Comparison of ENCODE assay signal across 29 cellular contexts in genomic region chr11:12362857-12363256, GRCh38. TPM values are rescaled to one million over a fixed set of nuclear protein-coding genes. Genes with fewer than 3 reads are reported as not detected.
A peak's percentile ranks its signal among the peaks of the same experiment; 100 is the strongest.
DNase-seq lines count a peak whose midpoint lies in the region; ATAC-seq lines count a peak whose summit lies in the region.
"Had no signal": no experiment of that assay in that cellular context is flagged by ENCODE, and none has a peak within 500 bp of the region (broad histone marks: within the 10 kb centered on the region; RNA-seq: fewer than 3 reads in every experiment).

No MANE protein-coding gene starts in this region.

- no peak overlapping the region for H3K4me3 Mint-ChIP-seq in activated naive CD8-positive, alpha-beta T cell
- H3K4me3 Mint-ChIP-seq in activated naive CD8-positive, alpha-beta T cell treated with anti-CD3 and anti-CD28 coated beads for 36 hours, result no peak overlapping the region
- H3K4me3 Mint-ChIP-seq in central memory CD8-positive, alpha-beta T cell, result peak overlapping the region; percentile 15
- H3K4me3 Mint-ChIP-seq in immature natural killer cell, result peak overlapping the region in 1 of 5 donors; percentile 12
- H3K4me3 Mint-ChIP-seq: nephron progenitor cell; stimulated activated memory B cell treated with anti-CD40 and anti-IgM and Interleukin-4, amounts not matched to agents 10 μg/mL and 1 μg/mL and 100 μg/mL, for 72 hours had no signal

- H3K9me3 Mint-ChIP-seq in activated naive CD8-positive, alpha-beta T cell (ENCODE audit: low read depth), result no peaks in the 10 kb centered on the region
- H3K9me3 Mint-ChIP-seq in activated naive CD8-positive, alpha-beta T cell treated with anti-CD3 and anti-CD28 coated beads for 36 hours, result peaks cover 9% of the 10 kb centered on the region
- peaks cover 6% of the 10 kb centered on the region for H3K9me3 Mint-ChIP-seq in central memory CD8-positive, alpha-beta T cell
- H3K9me3 Mint-ChIP-seq in immature natural killer cell, result peaks cover 0 to 4% (median 0%) of the 10 kb centered on the region in 6 donors
- H3K9me3 Mint-ChIP-seq: stimulated activated memory B cell treated with anti-CD40 and anti-IgM and Interleukin-4, amounts not matched to agents 10 μg/mL and 1 μg/mL and 100 μg/mL, for 72 hours had no signal

- peak; percentile 67 for ATAC-seq in central memory CD8-positive, alpha-beta T cell (replicated peaks; ENCODE audit: extremely low read depth, poor library complexity, severe bottlenecking)
- no peak for ATAC-seq in GM21381 (IDR thresholded peaks at IDR 0.05; ENCODE audit: unreplicated experiment)
- ATAC-seq: gastroesophageal sphincter; HepG2; SK-N-SH treated with all-trans-retinoic acid at 6 μM for 48 hours; stimulated activated memory B cell treated with anti-CD40 and anti-IgM and Interleukin-4, amounts not matched to agents 10 μg/mL and 1 μg/mL and 100 μg/mL, for 72 hours had no signal

- peaks cover 9% of the 10 kb centered on the region for H3K36me3 Mint-ChIP-seq in activated naive CD8-positive, alpha-beta T cell
- H3K36me3 Mint-ChIP-seq in activated naive CD8-positive, alpha-beta T cell treated with anti-CD3 and anti-CD28 coated beads for 36 hours, result peaks cover 4% of the 10 kb centered on the region
- H3K36me3 Mint-ChIP-seq in central memory CD8-positive, alpha-beta T cell (ENCODE audit: insufficient read depth), result no peaks in the 10 kb centered on the region
- H3K36me3 Mint-ChIP-seq in immature natural killer cell, result peaks cover 0 to 12% (median 0%) of the 10 kb centered on the region in 3 donors
- H3K36me3 Mint-ChIP-seq: stimulated activated memory B cell treated with anti-CD40 and anti-IgM and Interleukin-4, amounts not matched to agents 10 μg/mL and 1 μg/mL and 100 μg/mL, for 72 hours had no signal

- no peaks in the 10 kb centered on the region for H3K27me3 Mint-ChIP-seq in activated naive CD8-positive, alpha-beta T cell
- H3K27me3 Mint-ChIP-seq in activated naive CD8-positive, alpha-beta T cell treated with anti-CD3 and anti-CD28 coated beads for 36 hours, result no peaks in the 10 kb centered on the region
- H3K27me3 Mint-ChIP-seq in central memory CD8-positive, alpha-beta T cell, result no peaks in the 10 kb centered on the region
- peaks cover 4 to 8% (median 5%) of the 10 kb centered on the region in 3 donors for H3K27me3 Mint-ChIP-seq in immature natural killer cell (ENCODE audit: low read depth in 3 of 3)

- peak overlapping the region; percentile 19 for H3K27ac Mint-ChIP-seq in activated naive CD8-positive, alpha-beta T cell
- no peak overlapping the region for H3K27ac Mint-ChIP-seq in activated naive CD8-positive, alpha-beta T cell treated with anti-CD3 and anti-CD28 coated beads for 36 hours
- H3K27ac Mint-ChIP-seq in central memory CD8-positive, alpha-beta T cell (ENCODE audit: low read depth), result peak overlapping the region; percentile 88
- peak overlapping the region in 2 of 6 donors; percentile 35 to 65 for H3K27ac Mint-ChIP-seq in immature natural killer cell
- H3K27ac Mint-ChIP-seq: nephron progenitor cell; stimulated activated memory B cell treated with anti-CD40 and anti-IgM and Interleukin-4, amounts not matched to agents 10 μg/mL and 1 μg/mL and 100 μg/mL, for 72 hours had no signal

- DNase-seq in DMS53 (lab: John Stamatoyannopoulos, UW), result peak; percentile 52
- DNase-seq in DMS53 treated with DMSO at 0.1 percent for 48 hours (lab: John Stamatoyannopoulos, UW; ENCODE audit: unreplicated experiment), result no peak
- no peak for DNase-seq in activated naive CD8-positive, alpha-beta T cell treated with anti-CD3 and anti-CD28 coated beads for 36 hours
- DNase-seq in central memory CD8-positive, alpha-beta T cell (ENCODE audit: low spot score in 2 of 2), result no peak
- no peak for DNase-seq in GOT3 (lab: John Stamatoyannopoulos, UW)
- no peak for DNase-seq in immature natural killer cell
- DNase-seq: activated CD4-positive, CD25-positive, alpha-beta regulatory T cell treated with anti-CD3 and anti-CD28 coated beads, Interleukin-2, amount 50 U/mL, for 72 hours; activated T-cell treated with anti-CD3 and anti-CD28 coated beads, Interleukin-2, amount 50 U/mL, for 48 hours; Calu3; caudate nucleus; dermis blood vessel endothelial cell; DND-41; HCEC 1CT; Kasumi-1; NCI-H1417 treated with DMSO at 0.1 percent for 48 hours; NCI-H2081 treated with DMSO at 0.1 percent for 48 hours; NCI-H2227 treated with DMSO at 0.1 percent for 48 hours; NCI-H526 treated with DMSO at 0.1 percent for 48 hours; nephron progenitor cell; Right ventricle myocardium superior; stimulated activated CD4-positive, alpha-beta T cell treated with anti-CD3 and anti-CD28 coated beads, Interleukin-15, amount 100 ng/mL, for 24 hours; stimulated activated CD4-positive, alpha-beta T cell treated with anti-CD3 and anti-CD28 coated beads, Interleukin-4, amount 100 ng/mL, for 4 hours; trophoblast cell had no signal

- peaks cover 75% of the 10 kb centered on the region for H3K4me1 Mint-ChIP-seq in activated naive CD8-positive, alpha-beta T cell (ENCODE audit: low read depth)
- H3K4me1 Mint-ChIP-seq in activated naive CD8-positive, alpha-beta T cell treated with anti-CD3 and anti-CD28 coated beads for 36 hours, result peaks cover 27% of the 10 kb centered on the region
- H3K4me1 Mint-ChIP-seq in central memory CD8-positive, alpha-beta T cell, result peaks cover 48% of the 10 kb centered on the region
- peaks cover 0 to 14% of the 10 kb centered on the region in 2 donors for H3K4me1 Mint-ChIP-seq in immature natural killer cell
- H3K4me1 Mint-ChIP-seq: stimulated activated memory B cell treated with anti-CD40 and anti-IgM and Interleukin-4, amounts not matched to agents 10 μg/mL and 1 μg/mL and 100 μg/mL, for 72 hours had no signal

RNA-seq across cellular contexts. Expression of gene PARVA, which starts 14.5 kb away (rescaled TPM):
- under 1 TPM in 1 of 2 experiments, not detected in 1; 0.04 TPM for total RNA-seq in activated naive CD8-positive, alpha-beta T cell treated with anti-CD3 and anti-CD28 coated beads for 36 hours
- not detected for polyA plus RNA-seq in immature natural killer cell
